26 cellular contexts compared by ENCODE assay signal in genomic region chrX:11478971-11479370, GRCh38.
A peak's percentile ranks its signal among the peaks of the same experiment; 100 is the strongest.
DNase-seq lines count a peak whose midpoint lies in the region; ATAC-seq, FAIRE-seq and TF ChIP-seq lines count a peak whose summit lies in the region.
"Had no signal": no experiment of that assay in that cellular context is flagged by ENCODE, and none has a peak within 500 bp of the region (broad histone marks: within the 10 kb centered on the region; RNA-seq: fewer than 3 reads in every experiment).

No MANE protein-coding gene starts in this region.

- in situ Hi-C loops in IMR-90 (cut with MboI; ENCODE audit: low sequenced_read_pairs): no loop called here

- TF ChIP-seq RAD21 in IMR-90 (IDR thresholded peaks at IDR 0.05; ENCODE audit: low read length): no peak

- no peak overlapping the region for H4K8ac ChIP-seq in IMR-90 (ENCODE audit: low read depth in 2 of 2, low read length in 2 of 2)
- no peak overlapping the region for H4K8ac ChIP-seq in mesenchymal stem cell (ENCODE audit: low read length)

- H3K79me2 ChIP-seq in ACC112 (ENCODE audit: control insufficient read depth, insufficient read depth, low read length, unreplicated experiment) (no peaks in the 10 kb centered on the region), astrocyte (ENCODE audit: insufficient read depth, low read length) (no peaks in the 10 kb centered on the region)

- no peaks in the 10 kb centered on the region for H3K9me3 Mint-ChIP-seq in astrocyte (ENCODE audit: unreplicated experiment)
- H3K9me3 Mint-ChIP-seq: CD8-positive, alpha-beta T cell had no signal

- H3K23ac ChIP-seq in IMR-90 (ENCODE audit: low read depth, low read length): no peak overlapping the region
- no peak overlapping the region for H3K23ac ChIP-seq in mesenchymal stem cell (ENCODE audit: low read length in 2 of 2)

- H2BK12ac ChIP-seq in mesenchymal stem cell (ENCODE audit: low read length in 2 of 2): no peak overlapping the region

- H2AFZ ChIP-seq in ACC112 (ENCODE audit: low read length, unreplicated experiment) (no peak overlapping the region), IMR-90 (replicated peaks; ENCODE audit: low read length, poor library complexity) (no peak overlapping the region), astrocyte (ENCODE audit: low read depth, low read length) (no peak overlapping the region), mesenchymal stem cell (ENCODE audit: low read depth, low read length) (no peak overlapping the region)
- H2AFZ ChIP-seq: PC-9 had no signal

- H4K20me1 ChIP-seq in IMR-90 (ENCODE audit: insufficient read depth, low read length): no peaks in the 10 kb centered on the region
- no peaks in the 10 kb centered on the region for H4K20me1 ChIP-seq in astrocyte (ENCODE audit: insufficient read depth, low read length)
- H4K20me1 ChIP-seq: BLaER1 had no signal

- no peak for TF ChIP-seq POLR2A in IMR-90 (IDR thresholded peaks at IDR 0.05; ENCODE audit: low read depth, low read length)

- H3K56ac ChIP-seq in IMR-90 (ENCODE audit: extremely low read depth, insufficient read depth, low read length): no peak overlapping the region

- no peak overlapping the region for H4K5ac ChIP-seq in IMR-90 (ENCODE audit: low read depth, low read length)

- H2BK5ac ChIP-seq in IMR-90 (ENCODE audit: low read depth, low read length, poor library complexity, severe bottlenecking) (no peak overlapping the region), mesenchymal stem cell (ENCODE audit: low read depth, low read length, poor library complexity, severe bottlenecking) (no peak overlapping the region)

- no peak overlapping the region for H3K27ac Mint-ChIP-seq in astrocyte (ENCODE audit: unreplicated experiment)
- H3K27ac Mint-ChIP-seq: CD8-positive, alpha-beta T cell had no signal

- H2BK120ac ChIP-seq in IMR-90 (ENCODE audit: low read depth, low read length) (no peak overlapping the region), mesenchymal stem cell (ENCODE audit: low read depth, low read length) (no peak overlapping the region)

- no peaks in the 10 kb centered on the region for H3K36me3 Mint-ChIP-seq in astrocyte (ENCODE audit: low read depth, unreplicated experiment)
- H3K36me3 Mint-ChIP-seq: CD8-positive, alpha-beta T cell had no signal

- no peak overlapping the region for H4K91ac ChIP-seq in IMR-90 (ENCODE audit: insufficient read depth, low read depth, low read length)
- H4K91ac ChIP-seq in mesenchymal stem cell (ENCODE audit: low read length): no peak overlapping the region

- H3K9me1 ChIP-seq in IMR-90 (ENCODE audit: insufficient read depth, low read length): no peaks in the 10 kb centered on the region

- BruUV-seq in IMR-90 (replicated peaks; lab: Mats Ljungman, UMichigan): no TSS peak

- peak; percentile 26 for DNase-seq in IMR-90
- peak; percentile 26 for DNase-seq in astrocyte (ENCODE audit: low read depth)
- DNase-seq in mesenchymal stem cell: peak; percentile 45
- DNase-seq in DMS153 (lab: John Stamatoyannopoulos, UW): no peak
- no peak for DNase-seq in cerebellar cortex (ENCODE audit: low spot score)
- DNase-seq in WERI-Rb-1: no peak
- DNase-seq: Calu3; CD8-positive, alpha-beta T cell; DMS79; HCEC 1CT; MM.1S; NCI-H1092 treated with DMSO at 0.1 percent for 48 hours; NCI-H146; NCI-H2107; NCI-H226; NCI-H526; PC-9; SIG-M5 had no signal

- no peaks in the 10 kb centered on the region for H3K27me3 ChIP-seq in ACC112 (ENCODE audit: insufficient read depth, low read length)
- no peaks in the 10 kb centered on the region for H3K27me3 ChIP-seq in IMR-90 (ENCODE audit: control insufficient read depth, insufficient read depth, low read length)
- no peaks in the 10 kb centered on the region for H3K27me3 ChIP-seq in astrocyte (ENCODE audit: insufficient read depth, low read length)
- no peaks in the 10 kb centered on the region for H3K27me3 ChIP-seq in mesenchymal stem cell (ENCODE audit: control insufficient read depth in 1 of 2, insufficient read depth in 1 of 2, low read length in 2 of 2)
- peaks cover 26% of the 10 kb centered on the region for H3K27me3 ChIP-seq in WERI-Rb-1 (ENCODE audit: insufficient read depth, low read depth, severe bottlenecking)

- H2AK5ac ChIP-seq in IMR-90 (ENCODE audit: low read depth, low read length): no peak overlapping the region
- no peak overlapping the region for H2AK5ac ChIP-seq in mesenchymal stem cell (ENCODE audit: low read length, severe bottlenecking)

- no peak overlapping the region for H3K14ac ChIP-seq in IMR-90 (replicated peaks; ENCODE audit: low read depth, low read length)
- H3K14ac ChIP-seq in mesenchymal stem cell (ENCODE audit: low read length in 2 of 2): no peak overlapping the region

- H3K36me3 ChIP-seq in ACC112 (ENCODE audit: insufficient read depth, low read length) (no peaks in the 10 kb centered on the region), IMR-90 (ENCODE audit: control insufficient read depth, insufficient read depth, low read length) (no peaks in the 10 kb centered on the region), astrocyte (ENCODE audit: insufficient read depth, low read length) (no peaks in the 10 kb centered on the region), mesenchymal stem cell (ENCODE audit: control insufficient read depth in 1 of 2, insufficient read depth in 2 of 2, low read depth in 1 of 2, low read length in 2 of 2) (no peaks in the 10 kb centered on the region), WERI-Rb-1 (no peaks in the 10 kb centered on the region)
- H3K36me3 ChIP-seq: BLaER1 had no signal

- no peak for ATAC-seq in IMR-90 (ENCODE audit: low read depth)
- no peak for ATAC-seq in GM21390 (IDR thresholded peaks at IDR 0.05; ENCODE audit: unreplicated experiment)
- ATAC-seq: A549; CD8-positive, alpha-beta T cell; SK-N-SH treated with all-trans-retinoic acid at 6 μM for 48 hours had no signal

- H3K4me3 ChIP-seq in ACC112 (ENCODE audit: low read depth, low read length) (no peak overlapping the region), IMR-90 (ENCODE audit: insufficient read depth, low read depth, low read length) (no peak overlapping the region), astrocyte (ENCODE audit: insufficient read depth, low read depth, low read length) (no peak overlapping the region), mesenchymal stem cell (ENCODE audit: insufficient read depth in 1 of 2, low read depth in 1 of 2, low read length in 2 of 2) (no peak overlapping the region), WERI-Rb-1 (ENCODE audit: low read depth, low read length) (no peak overlapping the region)
- H3K4me3 ChIP-seq: A549, BLaER1, PC-9 had no signal

- H2BK20ac ChIP-seq in IMR-90 (ENCODE audit: low read depth, low read length): no peak overlapping the region; the same call in 1 of the 2 replicates

- TF ChIP-seq CTCF in IMR-90 (conservative IDR thresholded peaks at IDR 0.05; ENCODE audit: low read depth, low read length): no peak
- no peak for TF ChIP-seq CTCF in astrocyte (IDR thresholded peaks at IDR 0.05; ENCODE audit: insufficient read depth, low read depth, low read length)
- TF ChIP-seq CTCF in WERI-Rb-1 (IDR thresholded peaks at IDR 0.05; ENCODE audit: low read depth, low read length): no peak

- H3K4me3 Mint-ChIP-seq in astrocyte (ENCODE audit: unreplicated experiment): no peak overlapping the region
- H3K4me3 Mint-ChIP-seq: CD8-positive, alpha-beta T cell had no signal

- FAIRE-seq in astrocyte (lab: Jason Lieb, UNC): peak; percentile 81
- FAIRE-seq: A549, GM12892, GM18507 had no signal

- H3K9ac ChIP-seq in IMR-90 (ENCODE audit: low read depth, low read length) (no peak overlapping the region), astrocyte (ENCODE audit: low read length) (no peak overlapping the region), mesenchymal stem cell (ENCODE audit: low read length) (no peak overlapping the region)
- H3K9ac ChIP-seq: BLaER1 had no signal

- no CpG with 5 or more reads among the region's 4 CpGs for WGBS in IMR-90 (ENCODE audit: extremely low coverage in 2 of 2, insufficient read length in 1 of 2), 2 experiments
- 87% methylated on average over 2 of the region's 4 CpGs for WGBS in mesenchymal stem cell

- intact Hi-C loops in IMR-90 (cut with micrococcal nuclease): no loop called here

- peaks cover 7% of the 10 kb centered on the region for H3K27me3 Mint-ChIP-seq in astrocyte (ENCODE audit: low read depth, unreplicated experiment)

- H3K4me1 ChIP-seq in ACC112 (ENCODE audit: control insufficient read depth, insufficient read depth, low read length, unreplicated experiment) (peaks cover 52% of the 10 kb centered on the region), IMR-90 (ENCODE audit: control insufficient read depth, insufficient read depth, low read length) (peaks cover 2% of the 10 kb centered on the region; the same call in 1 of the 2 replicates), astrocyte (ENCODE audit: insufficient read depth, low read length) (no peaks in the 10 kb centered on the region), mesenchymal stem cell (ENCODE audit: control insufficient read depth, insufficient read depth, low read depth, low read length) (no peaks in the 10 kb centered on the region)
- H3K4me1 ChIP-seq: A549, BLaER1 had no signal

- dilution Hi-C loops in IMR-90 (cut with HindIII; ENCODE audit: low sequenced_read_pairs, unreplicated experiment): no loop called here

- no peak overlapping the region for H3K4ac ChIP-seq in IMR-90 (ENCODE audit: low read depth, low read length)
- no peak overlapping the region for H3K4ac ChIP-seq in mesenchymal stem cell (ENCODE audit: low read depth in 1 of 2, low read length in 2 of 2)

- H3K4me1 Mint-ChIP-seq in astrocyte (ENCODE audit: low read depth, unreplicated experiment): peaks cover 6% of the 10 kb centered on the region

- peak overlapping the region; percentile 87; the same call in 1 of the 2 replicates for H3K27ac ChIP-seq in ACC112 (ENCODE audit: low read depth, low read length)
- no peak overlapping the region for H3K27ac ChIP-seq in IMR-90 (ENCODE audit: insufficient read depth, low read length)
- H3K27ac ChIP-seq in astrocyte (ENCODE audit: low read depth, low read length): no peak overlapping the region
- no peak overlapping the region for H3K27ac ChIP-seq in mesenchymal stem cell (ENCODE audit: low read length, poor library complexity, severe bottlenecking)
- H3K27ac ChIP-seq in WERI-Rb-1: no peak overlapping the region
- H3K27ac ChIP-seq: A549, BLaER1, PC-9, RWPE1 had no signal

- POLR2A ChIA-PET in IMR-90 (lab: Charles Lee; ENCODE audit: unreplicated experiment): no interaction called here

- H3K79me1 ChIP-seq in IMR-90 (ENCODE audit: low read depth in 1 of 2, low read length in 2 of 2) (no peaks in the 10 kb centered on the region), mesenchymal stem cell (replicated peaks; ENCODE audit: low read length, poor library complexity, severe bottlenecking) (no peaks in the 10 kb centered on the region)

- H2BK15ac ChIP-seq in IMR-90 (ENCODE audit: low read depth, low read length) (no peak overlapping the region), mesenchymal stem cell (ENCODE audit: low read depth, poor library complexity, severe bottlenecking) (no peak overlapping the region)

- H3K18ac ChIP-seq in IMR-90 (ENCODE audit: low read depth, low read length) (no peak overlapping the region), mesenchymal stem cell (ENCODE audit: low read depth in 1 of 2, low read length in 2 of 2) (no peak overlapping the region)

- H3K9me3 ChIP-seq in IMR-90 (ENCODE audit: control insufficient read depth, insufficient read depth, low read length) (no peaks in the 10 kb centered on the region), astrocyte (ENCODE audit: insufficient read depth, low read depth, low read length) (no peaks in the 10 kb centered on the region), mesenchymal stem cell (ENCODE audit: control insufficient read depth, low read length) (no peaks in the 10 kb centered on the region), WERI-Rb-1 (ENCODE audit: severe bottlenecking) (no peaks in the 10 kb centered on the region)
- H3K9me3 ChIP-seq: A549, BLaER1 had no signal

- CTCF ChIA-PET in IMR-90 (lab: Yijun Ruan, JAX): no interaction called here

- no peak overlapping the region for H2AK9ac ChIP-seq in IMR-90 (replicated peaks; ENCODE audit: low read depth, low read length, poor library complexity)

- H3K4me2 ChIP-seq in IMR-90 (ENCODE audit: low read depth, low read length) (no peak overlapping the region), astrocyte (ENCODE audit: low read length) (no peak overlapping the region), mesenchymal stem cell (ENCODE audit: low read length, poor library complexity, severe bottlenecking) (no peak overlapping the region)
- H3K4me2 ChIP-seq: A549, BLaER1, PC-9 had no signal

Comparison
In these comparisons a context has a peak if more than half of its experiments do, and no peak if none do; other contexts are left out.
1. DNase-seq: peak in IMR-90 (single experiment), astrocyte (single experiment) and mesenchymal stem cell (single experiment); none in DMS153 (single experiment), cerebellar cortex (single experiment) and WERI-Rb-1 (single experiment).